15 cellular contexts compared by ENCODE assay signal in genomic region chr19:39217094-39217493, GRCh38. TPM values are rescaled to one million over a fixed set of nuclear protein-coding genes. Genes with fewer than 3 reads are reported as not detected.
DNase-seq lines count a peak whose midpoint lies in the region; ATAC-seq and TF ChIP-seq lines count a peak whose summit lies in the region.
"Had no signal": no experiment of that assay in that cellular context is flagged by ENCODE, and none has a peak within 500 bp of the region (broad histone marks: within the 10 kb centered on the region; RNA-seq: fewer than 3 reads in every experiment).

No MANE protein-coding gene starts in this region.

- H3K36me3 ChIP-seq in osteoblast (ENCODE audit: insufficient read depth, low read length): no peaks in the 10 kb centered on the region

- no peaks in the 10 kb centered on the region for H3K4me1 ChIP-seq in osteoblast (ENCODE audit: insufficient read depth, low read length)
- H3K4me1 ChIP-seq: Caco-2 had no signal

- no peak for DNase-seq in T-helper 17 cell
- no peak for DNase-seq in endothelial cell (ENCODE audit: low spot score)
- peak; percentile 31 for DNase-seq in osteoblast (ENCODE audit: insufficient read length, low spot score, missing footprints)
- DNase-seq in COLO829 (ENCODE audit: low spot score): no peak
- no peak for DNase-seq in activated CD8-positive, alpha-beta memory T cell treated with anti-CD3 and anti-CD28 coated beads, Interleukin-2, amount 10 ng/mL, durations not matched to agents 7 days and 5 days
- DNase-seq: C1 segment of cervical spinal cord; Caco-2; CD4-positive, alpha-beta memory T cell; DMS153; DND-41; GOT3; H7; HCEC 1CT had no signal

- TF ChIP-seq CTCF in endothelial cell (IDR thresholded peaks at IDR 0.05; ENCODE audit: unreplicated experiment) (no peak), osteoblast (IDR thresholded peaks at IDR 0.05; ENCODE audit: extremely low read depth, low read depth, low read length) (no peak)

- no peak overlapping the region for H2AFZ ChIP-seq in osteoblast (ENCODE audit: low read length)

- no peak overlapping the region for H3K27ac ChIP-seq in osteoblast (ENCODE audit: low read depth, low read length)

- H3K27ac Mint-ChIP-seq in T-helper 17 cell (peak overlapping the region; percentile 63), endothelial cell (ENCODE audit: unreplicated experiment) (peak overlapping the region; percentile 70)
- H3K27ac Mint-ChIP-seq in activated CD8-positive, alpha-beta memory T cell treated with anti-CD3 and anti-CD28 coated beads, Interleukin-2, amount 10 ng/mL, durations not matched to agents 7 days and 5 days: no peak overlapping the region
- H3K27ac Mint-ChIP-seq: CD4-positive, alpha-beta memory T cell had no signal

- no peaks in the 10 kb centered on the region for H3K79me2 ChIP-seq in osteoblast (ENCODE audit: insufficient read depth, low read length)

- H3K27me3 ChIP-seq in osteoblast (ENCODE audit: insufficient read depth, low read length): peaks cover 6% of the 10 kb centered on the region

- CTCF ChIA-PET in activated CD8-positive, alpha-beta memory T cell treated with anti-CD3 and anti-CD28 coated beads, Interleukin-2, amount 10 ng/mL, durations not matched to agents 7 days and 5 days (lab: Charles Lee): interaction anchor here (0.6 to 1.9 kb wide), 4 partner anchors 11 to 130 kb away, joined by 3 to 7 read pairs (median 4); no protein-coding TSS in a partner anchor

- peaks cover 4% of the 10 kb centered on the region for H3K9me3 Mint-ChIP-seq in endothelial cell (ENCODE audit: unreplicated experiment)
- no peaks in the 10 kb centered on the region for H3K9me3 Mint-ChIP-seq in activated CD8-positive, alpha-beta memory T cell treated with anti-CD3 and anti-CD28 coated beads, Interleukin-2, amount 10 ng/mL, durations not matched to agents 7 days and 5 days (ENCODE audit: low read depth)

- peaks cover 4% of the 10 kb centered on the region for H3K36me3 Mint-ChIP-seq in T-helper 17 cell (ENCODE audit: low read depth)
- no peaks in the 10 kb centered on the region for H3K36me3 Mint-ChIP-seq in endothelial cell (ENCODE audit: low read depth, unreplicated experiment)
- no peaks in the 10 kb centered on the region for H3K36me3 Mint-ChIP-seq in activated CD8-positive, alpha-beta memory T cell treated with anti-CD3 and anti-CD28 coated beads, Interleukin-2, amount 10 ng/mL, durations not matched to agents 7 days and 5 days
- H3K36me3 Mint-ChIP-seq: CD4-positive, alpha-beta memory T cell had no signal

- H3K4me3 Mint-ChIP-seq in T-helper 17 cell: no peak overlapping the region
- H3K4me3 Mint-ChIP-seq in endothelial cell (ENCODE audit: unreplicated experiment): no peak overlapping the region
- H3K4me3 Mint-ChIP-seq in activated CD8-positive, alpha-beta memory T cell treated with anti-CD3 and anti-CD28 coated beads, Interleukin-2, amount 10 ng/mL, durations not matched to agents 7 days and 5 days: no peak overlapping the region
- H3K4me3 Mint-ChIP-seq: CD4-positive, alpha-beta memory T cell had no signal

- H3K4me3 ChIP-seq in osteoblast (ENCODE audit: insufficient read depth, low read length): no peak overlapping the region

- H3K4me1 Mint-ChIP-seq in T-helper 17 cell: peaks cover 6% of the 10 kb centered on the region
- H3K4me1 Mint-ChIP-seq in endothelial cell (ENCODE audit: unreplicated experiment): peaks cover 4% of the 10 kb centered on the region
- H3K4me1 Mint-ChIP-seq in activated CD8-positive, alpha-beta memory T cell treated with anti-CD3 and anti-CD28 coated beads, Interleukin-2, amount 10 ng/mL, durations not matched to agents 7 days and 5 days: peaks cover 2% of the 10 kb centered on the region
- H3K4me1 Mint-ChIP-seq: CD4-positive, alpha-beta memory T cell had no signal

- peaks cover 32% of the 10 kb centered on the region for H3K27me3 Mint-ChIP-seq in T-helper 17 cell
- peaks cover 7% of the 10 kb centered on the region for H3K27me3 Mint-ChIP-seq in endothelial cell (ENCODE audit: unreplicated experiment)
- peaks cover 19% of the 10 kb centered on the region for H3K27me3 Mint-ChIP-seq in activated CD8-positive, alpha-beta memory T cell treated with anti-CD3 and anti-CD28 coated beads, Interleukin-2, amount 10 ng/mL, durations not matched to agents 7 days and 5 days

- H3K4me2 ChIP-seq in osteoblast (ENCODE audit: insufficient read depth, low read length): no peak overlapping the region

- H3K9me3 ChIP-seq in T-helper 17 cell (ENCODE audit: control insufficient read depth, low read length, poor library complexity, severe bottlenecking) (no peaks in the 10 kb centered on the region), osteoblast (ENCODE audit: low read depth, low read length) (no peaks in the 10 kb centered on the region)

- no peak for ATAC-seq in T-helper 17 cell
- no peak for ATAC-seq in activated CD8-positive, alpha-beta memory T cell treated with anti-CD3 and anti-CD28 coated beads, Interleukin-2, amount 10 ng/mL, durations not matched to agents 7 days and 5 days

- no peaks in the 10 kb centered on the region for H4K20me1 ChIP-seq in osteoblast (ENCODE audit: insufficient read depth, low read length)

RNA-seq across cellular contexts. Expression of gene SYCN, which starts 13.0 kb away (rescaled TPM):
- not detected for total RNA-seq in T-helper 17 cell
- total RNA-seq in endothelial cell (ENCODE audit: unreplicated experiment): not detected
- total RNA-seq in osteoblast: not detected in 2 replicates
- not detected for total RNA-seq in activated CD8-positive, alpha-beta memory T cell treated with anti-CD3 and anti-CD28 coated beads, Interleukin-2, amount 10 ng/mL, durations not matched to agents 7 days and 5 days
- total RNA-seq: A172; A673; Caco-2; CD4-positive, alpha-beta memory T cell; H7 had no signal

RNA-seq across cellular contexts. Expression of gene NCCRP1, which starts 20.3 kb away (rescaled TPM):
- total RNA-seq in T-helper 17 cell (not detected), endothelial cell (ENCODE audit: unreplicated experiment) (not detected), osteoblast (not detected in 2 replicates)
- not detected for total RNA-seq in activated CD8-positive, alpha-beta memory T cell treated with anti-CD3 and anti-CD28 coated beads, Interleukin-2, amount 10 ng/mL, durations not matched to agents 7 days and 5 days
- total RNA-seq: A172; A673; CD4-positive, alpha-beta memory T cell; H7 had no signal

RNA-seq across cellular contexts. Expression of gene IFNL3, which starts 27.7 kb away (rescaled TPM):
- total RNA-seq in T-helper 17 cell (not detected), endothelial cell (ENCODE audit: unreplicated experiment) (not detected), osteoblast (not detected in 2 replicates)
- under 1 TPM in 1 of 2 experiments, not detected in 1; 0.42 TPM for total RNA-seq in activated CD8-positive, alpha-beta memory T cell treated with anti-CD3 and anti-CD28 coated beads, Interleukin-2, amount 10 ng/mL, durations not matched to agents 7 days and 5 days
- total RNA-seq: A172; A673; Caco-2; CD4-positive, alpha-beta memory T cell; H7 had no signal

RNA-seq across cellular contexts. Expression of gene IFNL4, which starts 31.6 kb away (rescaled TPM):
- total RNA-seq in T-helper 17 cell (not detected), endothelial cell (ENCODE audit: unreplicated experiment) (not detected), osteoblast (not detected in 2 replicates)
- not detected for total RNA-seq in activated CD8-positive, alpha-beta memory T cell treated with anti-CD3 and anti-CD28 coated beads, Interleukin-2, amount 10 ng/mL, durations not matched to agents 7 days and 5 days
- total RNA-seq: A172; A673; Caco-2; CD4-positive, alpha-beta memory T cell; H7 had no signal

RNA-seq across cellular contexts. Expression of gene IFNL2, which starts 51.1 kb away (rescaled TPM):
- total RNA-seq in T-helper 17 cell (not detected), endothelial cell (ENCODE audit: unreplicated experiment) (not detected), osteoblast (not detected in 2 replicates)
- not detected for total RNA-seq in activated CD8-positive, alpha-beta memory T cell treated with anti-CD3 and anti-CD28 coated beads, Interleukin-2, amount 10 ng/mL, durations not matched to agents 7 days and 5 days
- total RNA-seq: A172; A673; Caco-2; CD4-positive, alpha-beta memory T cell; H7 had no signal
